ENCODE assay signal across 14 cellular contexts in genomic region chr12:95721320-95721719, GRCh38.
A peak's percentile ranks its signal among the peaks of the same experiment; 100 is the strongest.
DNase-seq lines count a peak whose midpoint lies in the region; ATAC-seq and TF ChIP-seq lines count a peak whose summit lies in the region.
"Had no signal": no experiment of that assay in that cellular context is flagged by ENCODE, and none has a peak within 500 bp of the region (broad histone marks: within the 10 kb centered on the region; RNA-seq: fewer than 3 reads in every experiment).

No MANE protein-coding gene starts in this region.

- H3K4me1 ChIP-seq in HAP-1 (peaks cover 50% of the 10 kb centered on the region), psoas muscle (no peaks in the 10 kb centered on the region)

- peaks cover 8% of the 10 kb centered on the region for H3K27me3 ChIP-seq in HAP-1 (ENCODE audit: low read depth)
- no peaks in the 10 kb centered on the region for H3K27me3 ChIP-seq in psoas muscle (ENCODE audit: insufficient read depth in 3 of 3, low read length in 2 of 3)

- H3K9me3 ChIP-seq in HAP-1 (no peaks in the 10 kb centered on the region), psoas muscle (no peaks in the 10 kb centered on the region)

- H3K36me3 ChIP-seq in HAP-1 (replicated peaks) (no peaks in the 10 kb centered on the region), psoas muscle (ENCODE audit: insufficient read depth in 1 of 2, low read depth in 1 of 2) (no peaks in the 10 kb centered on the region)

- DNase-seq in AG09309 (ENCODE audit: low read depth) (no peak), HAP-1 (ENCODE audit: low spot score in 2 of 2) (peak; percentile 39 to 54), RKO (ENCODE audit: low spot score) (peak; percentile 8), fibroblast of the aortic adventitia (ENCODE audit: low read depth) (peak; percentile 14), NCI-H1436 (lab: John Stamatoyannopoulos, UW) (no peak), NCI-H446 treated with DMSO at 0.1 percent for 48 hours (lab: John Stamatoyannopoulos, UW) (no peak), psoas muscle (no peak), NCI-H1417 treated with DMSO at 0.1 percent for 48 hours (lab: John Stamatoyannopoulos, UW) (no peak)
- DNase-seq: activated T-cell treated with anti-CD3 and anti-CD28 coated beads, Interleukin-2, amount 50 U/mL, for 1 hour; amniotic stem cell; CD8-positive, alpha-beta memory T cell; effector memory CD4-positive, alpha-beta T cell; hippocampal formation; Right ventricle myocardium superior had no signal

- TF ChIP-seq CTCF in AG09309 (IDR thresholded peaks at IDR 0.05; ENCODE audit: control insufficient read depth, insufficient read depth, low read depth, low read length, missing control alignments), result peak; percentile 19
- TF ChIP-seq CTCF in fibroblast of the aortic adventitia (IDR thresholded peaks at IDR 0.05; ENCODE audit: insufficient read depth, low read length), result peak; percentile 12
- TF ChIP-seq CTCF in psoas muscle (IDR thresholded peaks at IDR 0.05), result no peak

- WGBS in psoas muscle, 3 donors, result 89 to 96% (median 94%) methylated on average over 2 of the region's 2 CpGs

- intact Hi-C loops in psoas muscle (cut with DNase I), result no loop called here

- H3K4me3 ChIP-seq in AG09309 (ENCODE audit: control insufficient read depth, low read depth, low read length), result no peak overlapping the region
- H3K4me3 ChIP-seq in HAP-1, result no peak overlapping the region
- H3K4me3 ChIP-seq in fibroblast of the aortic adventitia (ENCODE audit: low read depth, low read length), result no peak overlapping the region
- no peak overlapping the region for H3K4me3 ChIP-seq in psoas muscle

- no peak for ATAC-seq in psoas muscle

- in situ Hi-C loops in HAP-1 (cut with MboI; ENCODE audit: low sequenced_read_pairs), result no loop called here

- no peak overlapping the region for H3K27ac ChIP-seq in psoas muscle

Comparison
In these comparisons a context has a peak if more than half of its experiments do, and no peak if none do; other contexts are left out.
1. DNase-seq: peak in HAP-1 (2 of 2), RKO (single experiment) and fibroblast of the aortic adventitia (single experiment); none in AG09309 (single experiment), NCI-H1436 (single experiment), NCI-H446 treated with DMSO at 0.1 percent for 48 hours (single experiment), psoas muscle (0 of 2) and NCI-H1417 treated with DMSO at 0.1 percent for 48 hours (single experiment).